In the genomic region with DNA sequence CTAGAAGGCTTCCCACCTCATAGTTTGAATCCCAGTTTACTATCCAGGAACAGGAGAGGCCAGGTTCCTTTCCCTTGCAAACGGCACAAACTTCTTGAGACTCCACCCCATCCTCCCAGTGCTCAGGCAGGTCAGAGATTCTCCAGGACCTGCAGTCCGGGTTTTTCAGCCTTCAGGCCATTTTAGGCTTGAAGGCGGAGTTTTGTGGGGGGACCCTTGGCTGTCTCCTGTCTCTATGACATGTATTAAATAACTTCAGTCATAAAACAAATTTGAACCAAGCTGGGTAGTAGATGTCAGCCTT, we compare ENCODE assay signal across 24 cellular contexts.
DNase-seq lines count a peak whose midpoint lies in the region; ATAC-seq and TF ChIP-seq lines count a peak whose summit lies in the region.
"Had no signal": no experiment of that assay in that cellular context is flagged by ENCODE, and none has a peak within 500 bp of the region (broad histone marks: within the 10 kb centered on the region; RNA-seq: fewer than 3 reads in every experiment).

No MANE protein-coding gene starts in this region.

- no peak overlapping the region for H4K91ac ChIP-seq in IMR-90 (ENCODE audit: insufficient read depth, low read depth, low read length)

- POLR2A ChIA-PET in IMR-90 (lab: Charles Lee; ENCODE audit: unreplicated experiment): no interaction called here

- intact Hi-C loops in IMR-90 (cut with micrococcal nuclease): no loop called here

- H2AK9ac ChIP-seq in IMR-90 (replicated peaks; ENCODE audit: low read depth, low read length, poor library complexity): no peak overlapping the region

- H3K9me1 ChIP-seq in IMR-90 (ENCODE audit: insufficient read depth, low read length): peaks cover 4% of the 10 kb centered on the region; the same call in 1 of the 2 replicates

- in situ Hi-C loops in IMR-90 (cut with MboI; ENCODE audit: low sequenced_read_pairs): no loop called here

- TF ChIP-seq CTCF in C4-2B (conservative IDR thresholded peaks at IDR 0.05): no peak
- TF ChIP-seq CTCF in IMR-90 (conservative IDR thresholded peaks at IDR 0.05; ENCODE audit: low read depth, low read length): no peak
- TF ChIP-seq CTCF in parathyroid adenoma (IDR thresholded peaks at IDR 0.05): no peak

- no peaks in the 10 kb centered on the region for H3K79me1 ChIP-seq in IMR-90 (ENCODE audit: low read depth in 1 of 2, low read length in 2 of 2)

- CTCF ChIA-PET in IMR-90 (lab: Yijun Ruan, JAX): interaction anchor here (0.6 to 1.7 kb wide), 2 partner anchors 325 to 720 kb away, joined by 4 to 7 read pairs; no protein-coding TSS in a partner anchor

- 20% methylated on average over 1 of the region's 3 CpGs; no CpG with 5 or more reads in 1 of the 2 experiments for WGBS in IMR-90 (ENCODE audit: extremely low coverage in 2 of 2, insufficient read length in 1 of 2), 2 experiments

- H4K20me1 ChIP-seq in IMR-90 (ENCODE audit: insufficient read depth, low read length): no peaks in the 10 kb centered on the region

- H3K4ac ChIP-seq in IMR-90 (ENCODE audit: low read depth, low read length): 0 out of 2 replicates have a peak overlapping the region, but pooled peaks have one; percentile 10

- no peaks in the 10 kb centered on the region for H3K36me3 ChIP-seq in IMR-90 (ENCODE audit: control insufficient read depth, insufficient read depth, low read length)
- no peaks in the 10 kb centered on the region for H3K36me3 ChIP-seq in iPS-15b (ENCODE audit: control insufficient read depth, insufficient read depth, low read length)
- H3K36me3 ChIP-seq in parathyroid adenoma (ENCODE audit: control insufficient read depth, insufficient read depth, low read length): no peaks in the 10 kb centered on the region
- H3K36me3 ChIP-seq: brain microvascular endothelial cell, upper lobe of right lung, WERI-Rb-1 had no signal

- H2BK15ac ChIP-seq in IMR-90 (ENCODE audit: low read depth, low read length): no peak overlapping the region

- H3K27me3 ChIP-seq in IMR-90 (ENCODE audit: control insufficient read depth, insufficient read depth, low read length): no peaks in the 10 kb centered on the region
- H3K27me3 ChIP-seq in iPS-15b (ENCODE audit: control insufficient read depth, insufficient read depth, low read length): peaks cover 9% of the 10 kb centered on the region
- no peaks in the 10 kb centered on the region for H3K27me3 ChIP-seq in parathyroid adenoma (ENCODE audit: control insufficient read depth, insufficient read depth, low read length)
- H3K27me3 ChIP-seq: brain microvascular endothelial cell, upper lobe of right lung had no signal

- no peak overlapping the region; the same call in 1 of the 2 replicates for H2BK120ac ChIP-seq in IMR-90 (ENCODE audit: low read depth, low read length)

- H4K5ac ChIP-seq in IMR-90 (ENCODE audit: low read depth, low read length): no peak overlapping the region

- no peak overlapping the region for H3K18ac ChIP-seq in IMR-90 (ENCODE audit: low read depth, low read length)

- BruUV-seq in IMR-90 (replicated peaks; lab: Mats Ljungman, UMichigan): no TSS peak

- H3K4me1 ChIP-seq in IMR-90 (ENCODE audit: control insufficient read depth, insufficient read depth, low read length) (peaks cover 5% of the 10 kb centered on the region; the same call in 1 of the 2 replicates), iPS-15b (ENCODE audit: control insufficient read depth, insufficient read depth, low read length) (peaks cover 36% of the 10 kb centered on the region), parathyroid adenoma (peaks cover 10% of the 10 kb centered on the region)

- no peak overlapping the region for H2AK5ac ChIP-seq in IMR-90 (ENCODE audit: low read depth, low read length)

- H3K9ac ChIP-seq in IMR-90 (ENCODE audit: low read depth, low read length): no peak overlapping the region
- H3K9ac ChIP-seq in iPS-15b (ENCODE audit: low read depth, low read length): peak overlapping the region; percentile 2
- no peak overlapping the region for H3K9ac ChIP-seq in parathyroid adenoma

- no peak overlapping the region for H2AFZ ChIP-seq in IMR-90 (replicated peaks; ENCODE audit: low read length, poor library complexity)
- H2AFZ ChIP-seq in parathyroid adenoma: peak overlapping the region; percentile 63

- ATAC-seq in IMR-90 (ENCODE audit: low read depth) (no peak), GM19395 (IDR thresholded peaks at IDR 0.05; ENCODE audit: unreplicated experiment) (no peak)
- ATAC-seq: GM12878; stimulated activated memory B cell treated with anti-CD40 and anti-IgM and Interleukin-4, amounts not matched to agents 10 μg/mL and 1 μg/mL and 100 μg/mL, for 72 hours had no signal

- dilution Hi-C loops in IMR-90 (cut with HindIII; ENCODE audit: low sequenced_read_pairs, unreplicated experiment): no loop called here

- H3K9me3 ChIP-seq in IMR-90 (ENCODE audit: control insufficient read depth, insufficient read depth, low read length) (0 out of 2 replicates have a peak, but pooled peaks cover 2% of the 10 kb centered on the region), iPS-15b (ENCODE audit: control insufficient read depth, insufficient read depth, low read length) (peaks cover 3% of the 10 kb centered on the region), parathyroid adenoma (ENCODE audit: control insufficient read depth, low read length) (no peaks in the 10 kb centered on the region)
- H3K9me3 ChIP-seq: upper lobe of right lung had no signal

- H3K14ac ChIP-seq in IMR-90 (replicated peaks; ENCODE audit: low read depth, low read length): no peak overlapping the region

- no peak overlapping the region for H3K4me2 ChIP-seq in IMR-90 (ENCODE audit: low read depth, low read length)
- peak overlapping the region; percentile 65 for H3K4me2 ChIP-seq in parathyroid adenoma (ENCODE audit: low read length)

- no peak for TF ChIP-seq RAD21 in IMR-90 (IDR thresholded peaks at IDR 0.05; ENCODE audit: low read length)

- H4K8ac ChIP-seq in IMR-90 (ENCODE audit: low read depth in 2 of 2, low read length in 2 of 2): no peak overlapping the region

- DNase-seq in IMR-90 (no peak), DMS153 treated with DMSO at 0.1 percent for 48 hours (lab: John Stamatoyannopoulos, UW; ENCODE audit: unreplicated experiment) (no peak), NCI-H82 treated with DMSO at 0.1 percent for 48 hours (lab: John Stamatoyannopoulos, UW; ENCODE audit: unreplicated experiment) (no peak), dermis blood vessel endothelial cell (no peak)
- DNase-seq: activated CD4-positive, alpha-beta T cell treated with anti-CD3 and anti-CD28 coated beads for 48 hours; amniotic stem cell; CD4-positive, alpha-beta memory T cell; left ventricle myocardium superior; naive B cell; NCI-H1417 treated with DMSO at 0.1 percent for 48 hours; NCI-H2081 treated with DMSO at 0.1 percent for 48 hours; NCI-H345; NCI-H69; stimulated activated CD4-positive, alpha-beta T cell treated with anti-CD3 and anti-CD28 coated beads, Interleukin-15, amount 100 ng/mL, for 24 hours; T1000; upper lobe of right lung; WERI-Rb-1 had no signal

- H2BK5ac ChIP-seq in IMR-90 (ENCODE audit: low read depth, low read length, poor library complexity, severe bottlenecking): no peak overlapping the region

- no peaks in the 10 kb centered on the region for H3K79me2 ChIP-seq in parathyroid adenoma

- no peak for TF ChIP-seq POLR2A in IMR-90 (IDR thresholded peaks at IDR 0.05; ENCODE audit: low read depth, low read length)

- no peak overlapping the region for H3K4me3 ChIP-seq in IMR-90 (ENCODE audit: insufficient read depth, low read depth, low read length)
- peak overlapping the region; percentile 37 for H3K4me3 ChIP-seq in iPS-15b (ENCODE audit: low read depth, low read length)
- H3K4me3 ChIP-seq in parathyroid adenoma (ENCODE audit: low read depth, low read length): peak overlapping the region; percentile 24
- H3K4me3 ChIP-seq: GM12878, upper lobe of right lung had no signal

- no peak overlapping the region for H3K56ac ChIP-seq in IMR-90 (ENCODE audit: extremely low read depth, insufficient read depth, low read length)

- 0 out of 2 replicates have a peak overlapping the region, but pooled peaks have one; percentile 3 for H2BK20ac ChIP-seq in IMR-90 (ENCODE audit: low read depth, low read length)

- H3K27ac ChIP-seq in C4-2B: peak overlapping the region; percentile 40; the same call in 1 of the 2 replicates
- no peak overlapping the region for H3K27ac ChIP-seq in IMR-90 (ENCODE audit: insufficient read depth, low read length)
- peak overlapping the region; percentile 54 for H3K27ac ChIP-seq in parathyroid adenoma
- H3K27ac ChIP-seq: upper lobe of right lung, WERI-Rb-1 had no signal

- no peak overlapping the region for H3K23ac ChIP-seq in IMR-90 (ENCODE audit: low read depth, low read length)

TF ChIP-seq in IMR-90, 13 proteins besides CTCF, POLR2A, EP300 and RAD21:
- TF ChIP-seq, protein P1, sequence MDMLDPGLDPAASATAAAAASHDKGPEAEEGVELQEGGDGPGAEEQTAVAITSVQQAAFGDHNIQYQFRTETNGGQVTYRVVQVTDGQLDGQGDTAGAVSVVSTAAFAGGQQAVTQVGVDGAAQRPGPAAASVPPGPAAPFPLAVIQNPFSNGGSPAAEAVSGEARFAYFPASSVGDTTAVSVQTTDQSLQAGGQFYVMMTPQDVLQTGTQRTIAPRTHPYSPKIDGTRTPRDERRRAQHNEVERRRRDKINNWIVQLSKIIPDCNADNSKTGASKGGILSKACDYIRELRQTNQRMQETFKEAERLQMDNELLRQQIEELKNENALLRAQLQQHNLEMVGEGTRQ (IDR thresholded peaks at IDR 0.05; ENCODE audit: low read depth, low read length): no peak
TF ChIP-seq in IMR-90: peak in this region for 0.
